In genomic region chr22:40533712-40534378, GRCh38 we compare ENCODE assay signal across 8 cellular contexts.
A peak's percentile ranks its signal among the peaks of the same experiment; 100 is the strongest.
DNase-seq lines count a peak whose midpoint lies in the region; ATAC-seq and TF ChIP-seq lines count a peak whose summit lies in the region.

No MANE protein-coding gene starts in this region.

- DNase-seq in ELR (ENCODE audit: low read depth), result peak; percentile 85
- peak; percentile 41 for DNase-seq in activated naive CD4-positive, alpha-beta T cell treated with Interleukin-2 at 50 U/mL for 16 hours
- no peak for DNase-seq in heart left ventricle
- DNase-seq in stimulated activated CD4-positive, alpha-beta T cell treated with anti-CD3 and anti-CD28 coated beads, Interleukin-12 subunit alpha, Interleukin-12 subunit beta, amount 100 ng/mL, for 48 hours (ENCODE audit: low read depth in 2 of 3, low spot score in 1 of 3), result peak; percentile 22 to 44 (median 23)
- no peak for DNase-seq in endothelial cell (ENCODE audit: low spot score)
- no peak for DNase-seq in HK-2 (ENCODE audit: unreplicated experiment)

- peaks cover 2% of the 10 kb centered on the region for H3K27me3 Mint-ChIP-seq in endothelial cell (ENCODE audit: unreplicated experiment)

- peaks cover 9% of the 10 kb centered on the region for H3K36me3 Mint-ChIP-seq in endothelial cell (ENCODE audit: low read depth, unreplicated experiment)

- H2AFZ ChIP-seq in OCI-LY3 (ENCODE audit: low read depth, low read length), result no peak overlapping the region

- peak overlapping the region; percentile 67 for H3K4me2 ChIP-seq in OCI-LY3 (ENCODE audit: low read length)

- POLR2A ChIA-PET in HEK293 (lab: Yijun Ruan, JAX), result interaction anchor here (0.8 to 2.9 kb wide), 10 partner anchors 9 to 118 kb away, joined by 3 to 27 read pairs (median 4); partner anchors contain the start of gene MRTFA

- H3K27ac Mint-ChIP-seq in endothelial cell (ENCODE audit: unreplicated experiment), result no peak overlapping the region

- H3K4me3 Mint-ChIP-seq in endothelial cell (ENCODE audit: unreplicated experiment), result no peak overlapping the region

- H3K4me1 Mint-ChIP-seq in endothelial cell (ENCODE audit: unreplicated experiment), result peaks cover 27% of the 10 kb centered on the region

- 4 to 8% (median 6%) methylated on average over 4 of the region's 4 CpGs for WGBS in heart left ventricle, 4 donors

- H3K79me2 ChIP-seq in OCI-LY3 (ENCODE audit: low read length), result peaks cover 44% of the 10 kb centered on the region

- TF ChIP-seq CTCF in HEK293 (tag by site-specific recombination; IDR thresholded peaks at IDR 0.05), result no peak
- TF ChIP-seq CTCF in OCI-LY3 (IDR thresholded peaks at IDR 0.05; ENCODE audit: low read depth, low read length), result no peak
- no peak for TF ChIP-seq CTCF in heart left ventricle (IDR thresholded peaks at IDR 0.05)
- no peak for TF ChIP-seq CTCF in endothelial cell (IDR thresholded peaks at IDR 0.05; ENCODE audit: unreplicated experiment)

- peak overlapping the region; percentile 62 for H3K9ac ChIP-seq in OCI-LY3 (ENCODE audit: low read length)

- H3K4me3 ChIP-seq in HEK293 (ENCODE audit: low read depth, low read length) (peak overlapping the region; percentile 27), OCI-LY3 (ENCODE audit: low read length) (peak overlapping the region; percentile 70), heart left ventricle (peak overlapping the region in 11 of 12 donors; percentile 13 to 51 (median 39))

- H3K27me3 ChIP-seq in OCI-LY3 (ENCODE audit: low read depth, low read length) (no peaks in the 10 kb centered on the region), heart left ventricle (no peaks in the 10 kb centered on the region)

- no peaks in the 10 kb centered on the region; the same call in 1 of the 2 replicates for H4K20me1 ChIP-seq in OCI-LY3 (ENCODE audit: insufficient read depth, low read length)

- H3K9me3 ChIP-seq in HEK293 (ENCODE audit: control insufficient read depth, insufficient read depth, low read depth, low read length), result no peaks in the 10 kb centered on the region
- no peaks in the 10 kb centered on the region for H3K9me3 ChIP-seq in OCI-LY3 (ENCODE audit: insufficient read depth, low read length)
- no peaks in the 10 kb centered on the region for H3K9me3 ChIP-seq in heart left ventricle

- peaks cover 37% of the 10 kb centered on the region for H3K4me1 ChIP-seq in HEK293 (ENCODE audit: control insufficient read depth, insufficient read depth, low read length)
- peaks cover 63% of the 10 kb centered on the region for H3K4me1 ChIP-seq in OCI-LY3 (ENCODE audit: low read length)
- H3K4me1 ChIP-seq in heart left ventricle, result peaks cover 0 to 53% (median 34%) of the 10 kb centered on the region in 12 donors

- peak in 3 of 4 donors; percentile 67 to 81 (median 69) for ATAC-seq in heart left ventricle

- intact Hi-C loops in heart left ventricle (cut with DNase I), result loop anchor here in 1 of 10 donors (5.0 kb wide), 1 partner anchor 108 kb away; no protein-coding TSS in a partner anchor

- H3K27ac ChIP-seq in HEK293 (ENCODE audit: extremely low read depth, low read depth, low read length), result peak overlapping the region; percentile 81
- peak overlapping the region; percentile 67 for H3K27ac ChIP-seq in OCI-LY3 (ENCODE audit: low read length)
- H3K27ac ChIP-seq in heart left ventricle, result peak overlapping the region in 10 of 12 donors; percentile 19 to 71 (median 51)

- H3K36me3 ChIP-seq in HEK293 (ENCODE audit: control insufficient read depth in 2 of 2, insufficient read depth in 1 of 2, low read length in 2 of 2) (no peaks in the 10 kb centered on the region; a peak in 1 of 3 replicates), OCI-LY3 (replicated peaks; ENCODE audit: low read depth, low read length) (no peaks in the 10 kb centered on the region), heart left ventricle (no peaks in the 10 kb centered on the region)

- CTCF ChIA-PET in HEK293 (lab: Yijun Ruan, JAX), result interaction anchor here (0.5 to 2.3 kb wide), 19 partner anchors 8 to 764 kb away, joined by 3 to 11 read pairs (median 3); no protein-coding TSS in a partner anchor

- peak in 1 of 2 donors; percentile 12 for TF ChIP-seq POLR2A in heart left ventricle (IDR thresholded peaks at IDR 0.05)

- no peaks in the 10 kb centered on the region for H3K9me3 Mint-ChIP-seq in endothelial cell (ENCODE audit: unreplicated experiment)

TF ChIP-seq in HEK293, 187 proteins besides CTCF, POLR2A, EP300 and RAD21 (continues in another document):
- no peak for TF ChIP-seq AEBP2 (tag by site-specific recombination; IDR thresholded peaks at IDR 0.05; ENCODE audit: borderline replicate concordance)
- no peak for TF ChIP-seq ZNF600 (tag by site-specific recombination; IDR thresholded peaks at IDR 0.05)
- peak; percentile 47; the same call in 1 of the 2 replicates for TF ChIP-seq OVOL3 (tag by site-specific recombination; IDR thresholded peaks at IDR 0.05)
- no peak for TF ChIP-seq ATF2 (tag by site-specific recombination; IDR thresholded peaks at IDR 0.05; ENCODE audit: low read depth)
- no peak for TF ChIP-seq ZNF658 (tag by site-specific recombination; IDR thresholded peaks at IDR 0.05)
- TF ChIP-seq PRDM4 (tag by site-specific recombination; IDR thresholded peaks at IDR 0.05), result peak; percentile 93
- peak; percentile 53; the same call in 1 of the 2 replicates for TF ChIP-seq ZBTB17 (tag by site-specific recombination; IDR thresholded peaks at IDR 0.05)
- TF ChIP-seq GLI4 (tag by site-specific recombination; IDR thresholded peaks at IDR 0.05), result no peak
- TF ChIP-seq ZNF148 (tag by site-specific recombination; IDR thresholded peaks at IDR 0.05; ENCODE audit: borderline replicate concordance), result no peak
- TF ChIP-seq ZNF2 (tag by site-specific recombination; IDR thresholded peaks at IDR 0.05), result 0 out of 2 replicates have a peak, but pooled peaks have one; percentile 51
- peak; percentile 62 for TF ChIP-seq KLF10 (tag by site-specific recombination; IDR thresholded peaks at IDR 0.05)
- TF ChIP-seq ZNF366 (tag by site-specific recombination; conservative IDR thresholded peaks at IDR 0.05), result 0 out of 2 replicates have a peak, but pooled peaks have one; percentile 21
- TF ChIP-seq TCF7L2 (IDR thresholded peaks at IDR 0.05; ENCODE audit: borderline replicate concordance, low read depth, low read length), result peak; percentile 64; the same call in 1 of the 2 replicates
- no peak for TF ChIP-seq ZFP69B (tag by site-specific recombination; IDR thresholded peaks at IDR 0.05)
- no peak for TF ChIP-seq GFI1B (tag by site-specific recombination; IDR thresholded peaks at IDR 0.05)

Comparison
In these comparisons a context has a peak if more than half of its experiments do, and no peak if none do; other contexts are left out.
1. DNase-seq: peak in ELR (single experiment), activated naive CD4-positive, alpha-beta T cell treated with Interleukin-2 at 50 U/mL for 16 hours (single experiment) and stimulated activated CD4-positive, alpha-beta T cell treated with anti-CD3 and anti-CD28 coated beads, Interleukin-12 subunit alpha, Interleukin-12 subunit beta, amount 100 ng/mL, for 48 hours (3 of 3); none in heart left ventricle (0 of 5), endothelial cell (single experiment) and HK-2 (single experiment).
2. Peak in every context shown above with its lines, with median percentiles within 50 percentile points of each other: H3K27ac ChIP-seq and H3K4me3 ChIP-seq.